ENCODE assay signal across 1 cellular context in genomic region chr2:73286134-73286533, GRCh38.
TF ChIP-seq lines count a peak whose summit lies in the region.

No MANE protein-coding gene starts in this region.

TF ChIP-seq in H1, 55 proteins besides CTCF, POLR2A, EP300 and RAD21:
- TF ChIP-seq PHF8 (conservative IDR thresholded peaks at IDR 0.05; ENCODE audit: low read depth, low read length) (no peak), ASH2L (IDR thresholded peaks at IDR 0.05; ENCODE audit: low read length) (no peak), KDM5A (IDR thresholded peaks at IDR 0.05; ENCODE audit: low read length) (no peak), SAP30 (IDR thresholded peaks at IDR 0.05; ENCODE audit: insufficient read depth, insufficient replicate concordance, low read length) (no peak), GTF2F1 (IDR thresholded peaks at IDR 0.05; ENCODE audit: borderline replicate concordance, low read depth, low read length) (no peak), KDM4A (IDR thresholded peaks at IDR 0.05; ENCODE audit: low read depth, low read length, severe bottlenecking) (no peak), POLR2AphosphoS5 (IDR thresholded peaks at IDR 0.05; ENCODE audit: low read depth, low read length) (no peak), SP2 (IDR thresholded peaks at IDR 0.05; ENCODE audit: low read length) (no peak), JUND (IDR thresholded peaks at IDR 0.05; ENCODE audit: low read length) (no peak), RNF2 (IDR thresholded peaks at IDR 0.05; ENCODE audit: borderline replicate concordance, low read depth, low read length, missing control alignments, poor library complexity, severe bottlenecking) (no peak), SIRT6 (IDR thresholded peaks at IDR 0.05; ENCODE audit: low read length) (no peak), TBP (IDR thresholded peaks at IDR 0.05; ENCODE audit: low read depth, low read length) (no peak), SP4 (IDR thresholded peaks at IDR 0.05; ENCODE audit: low read length) (no peak), EGR1 (IDR thresholded peaks at IDR 0.05; ENCODE audit: borderline replicate concordance, low read depth, low read length) (no peak)
- TF ChIP-seq, protein P1, sequence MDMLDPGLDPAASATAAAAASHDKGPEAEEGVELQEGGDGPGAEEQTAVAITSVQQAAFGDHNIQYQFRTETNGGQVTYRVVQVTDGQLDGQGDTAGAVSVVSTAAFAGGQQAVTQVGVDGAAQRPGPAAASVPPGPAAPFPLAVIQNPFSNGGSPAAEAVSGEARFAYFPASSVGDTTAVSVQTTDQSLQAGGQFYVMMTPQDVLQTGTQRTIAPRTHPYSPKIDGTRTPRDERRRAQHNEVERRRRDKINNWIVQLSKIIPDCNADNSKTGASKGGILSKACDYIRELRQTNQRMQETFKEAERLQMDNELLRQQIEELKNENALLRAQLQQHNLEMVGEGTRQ (IDR thresholded peaks at IDR 0.05; ENCODE audit: low read length) = no peak
